13 cellular contexts compared by ENCODE assay signal in the genomic region with DNA sequence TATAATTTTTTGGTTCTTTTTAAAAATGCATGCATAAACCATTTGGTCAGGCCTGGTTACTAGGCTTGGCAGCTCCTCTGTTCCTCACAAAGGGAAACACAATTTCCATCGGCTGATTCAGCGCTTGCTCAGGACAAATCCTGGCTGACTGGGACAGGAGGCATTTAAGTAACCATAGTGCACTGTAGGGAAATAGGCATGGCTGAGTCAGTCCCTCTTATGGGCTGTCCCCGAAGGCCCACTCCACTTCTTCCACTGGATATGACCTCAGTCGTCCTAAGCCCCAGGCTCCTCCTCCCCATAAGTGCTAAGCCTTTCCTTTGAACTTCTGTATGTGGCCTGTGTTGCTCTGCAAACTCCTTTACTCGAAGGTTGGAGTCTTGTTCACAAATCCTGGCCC.
DNase-seq lines count a peak whose midpoint lies in the region; ATAC-seq and TF ChIP-seq lines count a peak whose summit lies in the region.
"Had no signal": no experiment of that assay in that cellular context is flagged by ENCODE, and none has a peak within 500 bp of the region (broad histone marks: within the 10 kb centered on the region; RNA-seq: fewer than 3 reads in every experiment).

No MANE protein-coding gene starts in this region.

- no peak overlapping the region for H3K4me3 Mint-ChIP-seq in natural killer cell
- H3K4me3 Mint-ChIP-seq: B cell; naive thymus-derived CD8-positive, alpha-beta T cell had no signal

- no peak overlapping the region for H3K27ac Mint-ChIP-seq in natural killer cell
- H3K27ac Mint-ChIP-seq: B cell; naive thymus-derived CD8-positive, alpha-beta T cell had no signal

- ATAC-seq in GM19023 (IDR thresholded peaks at IDR 0.05; ENCODE audit: unreplicated experiment) = no peak
- no peak for ATAC-seq in HG02678 (IDR thresholded peaks at IDR 0.05; ENCODE audit: unreplicated experiment)
- ATAC-seq in natural killer cell = no peak
- ATAC-seq: naive thymus-derived CD8-positive, alpha-beta T cell had no signal

- no peaks in the 10 kb centered on the region for H3K36me3 Mint-ChIP-seq in natural killer cell
- H3K36me3 Mint-ChIP-seq: naive thymus-derived CD8-positive, alpha-beta T cell had no signal

- H3K4me1 Mint-ChIP-seq in natural killer cell = no peaks in the 10 kb centered on the region
- H3K4me1 Mint-ChIP-seq: B cell had no signal

- H3K27me3 Mint-ChIP-seq in natural killer cell (ENCODE audit: low read depth in 2 of 2) = peaks cover 14 to 24% of the 10 kb centered on the region in 2 donors

- no peaks in the 10 kb centered on the region for H3K9me3 Mint-ChIP-seq in natural killer cell
- H3K9me3 Mint-ChIP-seq: naive thymus-derived CD8-positive, alpha-beta T cell had no signal

- intact Hi-C loops in natural killer cell (cut with micrococcal nuclease) = no loop called here

- TF ChIP-seq CTCF in natural killer cell (IDR thresholded peaks at IDR 0.05) = no peak

- peak; percentile 81 for DNase-seq in A172 (ENCODE audit: low spot score)
- DNase-seq in HK-2 (ENCODE audit: unreplicated experiment) = peak; percentile 56
- peak; percentile 92 for DNase-seq in astrocyte of the hippocampus (ENCODE audit: low read depth, low spot score)
- DNase-seq in iPS-NIHi7 (ENCODE audit: extremely low spot score) = peak; percentile 31
- DNase-seq in GM19238 (ENCODE audit: insufficient read length, low spot score) = no peak
- DNase-seq in natural killer cell = no peak
- DNase-seq: naive thymus-derived CD8-positive, alpha-beta T cell; NCI-H2081; PC-9; stimulated activated CD4-positive, alpha-beta T cell treated with anti-CD3 and anti-CD28 coated beads, Interleukin-2, amount 100 ng/mL, for 24 hours had no signal

Comparison
In these comparisons a context has a peak if more than half of its experiments do, and no peak if none do; other contexts are left out.
1. DNase-seq: peak in A172 (single experiment), HK-2 (single experiment), astrocyte of the hippocampus (single experiment) and iPS-NIHi7 (single experiment); none in GM19238 (single experiment) and natural killer cell (single experiment).